ENCODE assay signal across 18 cellular contexts in the genomic region with DNA sequence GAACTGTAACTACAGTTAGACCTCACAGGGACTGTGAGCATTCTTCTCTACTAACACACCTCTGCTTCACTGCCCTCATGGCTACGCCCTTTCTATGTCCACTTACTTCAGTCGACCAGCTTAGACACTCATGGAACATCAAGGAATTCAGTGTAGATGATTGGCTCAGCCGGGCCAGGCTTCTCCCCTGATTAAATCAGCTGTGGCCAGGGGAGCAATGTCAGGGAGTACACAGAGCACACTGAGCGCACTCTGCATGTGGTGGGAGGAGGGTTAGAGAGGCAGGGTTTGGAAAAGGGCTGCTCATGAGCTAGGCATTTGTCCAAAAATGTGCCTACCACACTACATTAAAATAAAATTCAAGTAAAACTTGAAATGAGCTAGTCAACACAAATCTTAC.
DNase-seq lines count a peak whose midpoint lies in the region; ATAC-seq and TF ChIP-seq lines count a peak whose summit lies in the region.
"Had no signal": no experiment of that assay in that cellular context is flagged by ENCODE, and none has a peak within 500 bp of the region (broad histone marks: within the 10 kb centered on the region; RNA-seq: fewer than 3 reads in every experiment).

No MANE protein-coding gene starts in this region.

- no CpG with 5 or more reads among the region's 4 CpGs for WGBS in trophoblast cell (ENCODE audit: extremely low coverage, insufficient coverage, insufficient read length)
- WGBS in prostate gland, result 83% methylated on average over 4 of the region's 4 CpGs

- H3K4ac ChIP-seq in trophoblast cell (ENCODE audit: low read depth, low read length), result no peak overlapping the region

- no peaks in the 10 kb centered on the region for H3K9me3 ChIP-seq in trophoblast cell (ENCODE audit: insufficient read depth, low read depth, low read length)
- no peaks in the 10 kb centered on the region for H3K9me3 ChIP-seq in CD4-positive, alpha-beta T cell (ENCODE audit: control insufficient read depth, low read length)
- H3K9me3 ChIP-seq in prostate gland, result no peaks in the 10 kb centered on the region
- H3K9me3 ChIP-seq: tibial nerve had no signal

- H3K79me2 ChIP-seq in trophoblast cell (ENCODE audit: control insufficient read depth, insufficient read depth, low read length, poor library complexity), result no peaks in the 10 kb centered on the region

- no peak overlapping the region for H2BK120ac ChIP-seq in trophoblast cell (ENCODE audit: insufficient read depth, low read length, poor library complexity)

- ATAC-seq in CD4-positive, alpha-beta T cell (ENCODE audit: poor library complexity), result no peak
- ATAC-seq: naive thymus-derived CD8-positive, alpha-beta T cell; stimulated activated memory B cell treated with anti-CD40 and anti-IgM and Interleukin-4, amounts not matched to agents 10 μg/mL and 1 μg/mL and 100 μg/mL, for 72 hours had no signal

- no peak overlapping the region for H2AK5ac ChIP-seq in trophoblast cell (ENCODE audit: low read length)

- H4K8ac ChIP-seq in trophoblast cell (ENCODE audit: low read depth, low read length), result no peak overlapping the region

- peak; percentile 10 for DNase-seq in HuH-7 (ENCODE audit: low spot score)
- DNase-seq in SK-N-DZ (ENCODE audit: low spot score), result peak; percentile 86
- DNase-seq in epithelial cell of proximal tubule (ENCODE audit: low read depth), result peak; percentile 1
- DNase-seq in trophoblast cell, result peak; percentile 94 to 96
- no peak for DNase-seq in NCI-H1417 (lab: John Stamatoyannopoulos, UW)
- DNase-seq in CD4-positive, alpha-beta T cell, result no peak
- no peak for DNase-seq in MV-4-11 (lab: John Stamatoyannopoulos, UW)
- DNase-seq in prostate gland (ENCODE audit: low spot score), result no peak
- DNase-seq: activated CD4-positive, alpha-beta T cell treated with anti-CD3 and anti-CD28 coated beads, Interleukin-2, amount 50 U/mL, for 4 hours; activated naive CD4-positive, alpha-beta T cell treated with anti-CD3 and anti-CD28 coated beads, Interleukin-2, amount 50 U/mL, for 16 hours; naive thymus-derived CD8-positive, alpha-beta T cell; NCI-H1436 treated with DMSO at 0.1 percent for 48 hours; NCI-H2227 treated with DMSO at 0.1 percent for 48 hours had no signal

- no peak overlapping the region for H3K27ac Mint-ChIP-seq in CD4-positive, alpha-beta T cell
- H3K27ac Mint-ChIP-seq: naive thymus-derived CD8-positive, alpha-beta T cell; stimulated activated memory B cell treated with anti-CD40 and anti-IgM and Interleukin-4, amounts not matched to agents 10 μg/mL and 1 μg/mL and 100 μg/mL, for 72 hours had no signal

- H3K4me2 ChIP-seq in trophoblast cell (ENCODE audit: low read length), result no peak overlapping the region

- H3K27ac ChIP-seq in trophoblast cell (ENCODE audit: low read depth, low read length), result no peak overlapping the region
- no peak overlapping the region for H3K27ac ChIP-seq in CD4-positive, alpha-beta T cell (ENCODE audit: low read depth, low read length)
- no peak overlapping the region for H3K27ac ChIP-seq in prostate gland
- H3K27ac ChIP-seq: epithelial cell of prostate, SK-N-MC, tibial nerve had no signal

- no peak overlapping the region for H3K18ac ChIP-seq in trophoblast cell (ENCODE audit: low read length)

- H2BK5ac ChIP-seq in trophoblast cell (ENCODE audit: low read depth, low read length, poor library complexity), result no peak overlapping the region

- H3K23ac ChIP-seq in trophoblast cell (ENCODE audit: low read length), result no peak overlapping the region

- H4K12ac ChIP-seq in trophoblast cell (ENCODE audit: low read depth, low read length), result no peak overlapping the region

- TF ChIP-seq POLR2A in prostate gland (IDR thresholded peaks at IDR 0.05), result no peak

- H3K9me3 Mint-ChIP-seq in CD4-positive, alpha-beta T cell, result no peaks in the 10 kb centered on the region
- H3K9me3 Mint-ChIP-seq: naive thymus-derived CD8-positive, alpha-beta T cell; stimulated activated memory B cell treated with anti-CD40 and anti-IgM and Interleukin-4, amounts not matched to agents 10 μg/mL and 1 μg/mL and 100 μg/mL, for 72 hours had no signal

- H3K36me3 Mint-ChIP-seq in CD4-positive, alpha-beta T cell (ENCODE audit: low read depth), result no peaks in the 10 kb centered on the region
- H3K36me3 Mint-ChIP-seq: naive thymus-derived CD8-positive, alpha-beta T cell; stimulated activated memory B cell treated with anti-CD40 and anti-IgM and Interleukin-4, amounts not matched to agents 10 μg/mL and 1 μg/mL and 100 μg/mL, for 72 hours had no signal

- H3K4me3 ChIP-seq in epithelial cell of proximal tubule (ENCODE audit: low read depth, low read length), result no peak overlapping the region
- no peak overlapping the region for H3K4me3 ChIP-seq in trophoblast cell (ENCODE audit: low read depth, low read length)
- H3K4me3 ChIP-seq in prostate gland, result no peak overlapping the region
- H3K4me3 ChIP-seq: SK-N-MC, tibial nerve had no signal

- H4K91ac ChIP-seq in trophoblast cell (ENCODE audit: low read depth, low read length), result no peak overlapping the region

- intact Hi-C loops in CD4-positive, alpha-beta T cell (cut with DNase I, micrococcal nuclease), result no loop called here
- intact Hi-C loops in prostate gland (cut with DNase I), result no loop called here

- CTCF ChIA-PET in CD4-positive, alpha-beta T cell (lab: Charles Lee), result no interaction called here

- H3K4me1 Mint-ChIP-seq in CD4-positive, alpha-beta T cell (ENCODE audit: low read depth), result no peaks in the 10 kb centered on the region
- H3K4me1 Mint-ChIP-seq: naive thymus-derived CD8-positive, alpha-beta T cell; stimulated activated memory B cell treated with anti-CD40 and anti-IgM and Interleukin-4, amounts not matched to agents 10 μg/mL and 1 μg/mL and 100 μg/mL, for 72 hours had no signal

- H3K79me1 ChIP-seq in trophoblast cell (ENCODE audit: low read length), result no peaks in the 10 kb centered on the region

- POLR2A ChIA-PET in CD4-positive, alpha-beta T cell (lab: Charles Lee), result no interaction called here

- H3K14ac ChIP-seq in trophoblast cell (ENCODE audit: low read length), result no peak overlapping the region

- no peak overlapping the region for H3K4me3 Mint-ChIP-seq in CD4-positive, alpha-beta T cell
- H3K4me3 Mint-ChIP-seq: brain; naive thymus-derived CD8-positive, alpha-beta T cell; stimulated activated memory B cell treated with anti-CD40 and anti-IgM and Interleukin-4, amounts not matched to agents 10 μg/mL and 1 μg/mL and 100 μg/mL, for 72 hours had no signal

- no peak overlapping the region for H2AFZ ChIP-seq in trophoblast cell (ENCODE audit: insufficient read depth, low read length, poor library complexity)

- no peak overlapping the region for H3K9ac ChIP-seq in trophoblast cell (ENCODE audit: low read length)

- H3K4me1 ChIP-seq in trophoblast cell (ENCODE audit: control insufficient read depth in 1 of 2, insufficient read depth in 2 of 2, low read length in 2 of 2), result no peaks in the 10 kb centered on the region
- no peaks in the 10 kb centered on the region for H3K4me1 ChIP-seq in prostate gland (replicated peaks)
- H3K4me1 ChIP-seq: tibial nerve had no signal

- no peaks in the 10 kb centered on the region for H3K27me3 Mint-ChIP-seq in CD4-positive, alpha-beta T cell
- H3K27me3 Mint-ChIP-seq: brain; stimulated activated memory B cell treated with anti-CD40 and anti-IgM and Interleukin-4, amounts not matched to agents 10 μg/mL and 1 μg/mL and 100 μg/mL, for 72 hours had no signal

- H3K36me3 ChIP-seq in trophoblast cell (ENCODE audit: control insufficient read depth in 1 of 2, insufficient read depth in 2 of 2, low read length in 2 of 2) (no peaks in the 10 kb centered on the region), prostate gland (no peaks in the 10 kb centered on the region)
- H3K36me3 ChIP-seq: tibial nerve had no signal

- no peak for TF ChIP-seq CTCF in epithelial cell of proximal tubule (conservative IDR thresholded peaks at IDR 0.05; ENCODE audit: low read depth, low read length)
- no peak for TF ChIP-seq CTCF in CD4-positive, alpha-beta T cell (IDR thresholded peaks at IDR 0.05)
- TF ChIP-seq CTCF in prostate gland (IDR thresholded peaks at IDR 0.05), result no peak

- H3K27me3 ChIP-seq in trophoblast cell (ENCODE audit: insufficient read depth, low read length), result no peaks in the 10 kb centered on the region
- no peaks in the 10 kb centered on the region for H3K27me3 ChIP-seq in CD4-positive, alpha-beta T cell (ENCODE audit: control insufficient read depth, insufficient read depth, low read length)
- H3K27me3 ChIP-seq in prostate gland (replicated peaks; ENCODE audit: insufficient read depth), result no peaks in the 10 kb centered on the region
- H3K27me3 ChIP-seq: tibial nerve had no signal

- no peak overlapping the region for H2BK12ac ChIP-seq in trophoblast cell (ENCODE audit: low read length)

Comparison
In these comparisons a context has a peak if more than half of its experiments do, and no peak if none do; other contexts are left out.
1. DNase-seq: peak in HuH-7 (single experiment), SK-N-DZ (single experiment), epithelial cell of proximal tubule (single experiment) and trophoblast cell (2 of 2); none in NCI-H1417 (0 of 3), CD4-positive, alpha-beta T cell (0 of 10), MV-4-11 (single experiment) and prostate gland (single experiment).